ENCODE assay signal across 25 cellular contexts in genomic region chr11:65623852-65624616, GRCh38. TPM values are rescaled to one million over a fixed set of nuclear protein-coding genes. Genes with fewer than 3 reads are reported as not detected.
"Had no signal": no experiment of that assay in that cellular context is flagged by ENCODE, and none has a peak within 500 bp of the region (broad histone marks: within the 10 kb centered on the region; RNA-seq: fewer than 3 reads in every experiment).

No MANE protein-coding gene starts in this region.

- H3K27me3 ChIP-seq: esophagus muscularis mucosa, hepatocyte, sigmoid colon had no signal

- H2AFZ ChIP-seq: hepatocyte had no signal

- H3K27ac ChIP-seq: esophagus muscularis mucosa, hepatocyte, sigmoid colon, WERI-Rb-1 had no signal

- H3K9me3 Mint-ChIP-seq: activated CD4-positive, alpha-beta T cell treated with anti-CD3 and anti-CD28 coated beads, Interleukin-2, amount 10 ng/mL, durations not matched to agents 7 days and 5 days; activated CD8-positive, alpha-beta T cell treated with anti-CD3 and anti-CD28 coated beads for 36 hours; activated naive CD4-positive, alpha-beta T cell treated with anti-CD3 and anti-CD28 coated beads, Interleukin-2, amount 50 U/mL, for 72 hours; effector memory CD8-positive, alpha-beta T cell; immature natural killer cell; naive thymus-derived CD4-positive, alpha-beta T cell; neural crest cell; T-cell; T-helper 2 cell treated with Interferon-gamma antibody and Interleukin-4, amounts not matched to agents 5 μg/mL and 100 μg/mL, for 36 hours had no signal

- H3K9me3 ChIP-seq: esophagus muscularis mucosa, sigmoid colon had no signal

- H3K4me3 ChIP-seq: esophagus muscularis mucosa, hepatocyte, sigmoid colon, smooth muscle cell had no signal

- H3K4me1 Mint-ChIP-seq: neural crest cell had no signal

- ATAC-seq: activated CD8-positive, alpha-beta memory T cell treated with anti-CD3 and anti-CD28 coated beads, Interleukin-2, amount 10 ng/mL, durations not matched to agents 7 days and 5 days; activated CD8-positive, alpha-beta T cell treated with anti-CD3 and anti-CD28 coated beads for 36 hours; activated naive CD4-positive, alpha-beta T cell treated with anti-CD3 and anti-CD28 coated beads, Interleukin-2, amount 50 U/mL, for 72 hours; effector memory CD8-positive, alpha-beta T cell; left lobe of liver; naive thymus-derived CD4-positive, alpha-beta T cell; T-cell had no signal

- H3K4me3 Mint-ChIP-seq: activated CD4-positive, alpha-beta T cell treated with anti-CD3 and anti-CD28 coated beads, Interleukin-2, amount 10 ng/mL, durations not matched to agents 7 days and 5 days; activated CD8-positive, alpha-beta memory T cell treated with anti-CD3 and anti-CD28 coated beads, Interleukin-2, amount 10 ng/mL, durations not matched to agents 7 days and 5 days; activated CD8-positive, alpha-beta T cell treated with anti-CD3 and anti-CD28 coated beads for 36 hours; effector memory CD8-positive, alpha-beta T cell; immature natural killer cell; naive thymus-derived CD4-positive, alpha-beta T cell; neural crest cell; T-cell; T-helper 2 cell treated with Interferon-gamma antibody and Interleukin-4, amounts not matched to agents 5 μg/mL and 100 μg/mL, for 36 hours had no signal

- H3K27ac Mint-ChIP-seq: activated CD4-positive, alpha-beta T cell treated with anti-CD3 and anti-CD28 coated beads, Interleukin-2, amount 10 ng/mL, durations not matched to agents 7 days and 5 days; activated CD8-positive, alpha-beta T cell treated with anti-CD3 and anti-CD28 coated beads for 36 hours; activated naive CD4-positive, alpha-beta T cell treated with anti-CD3 and anti-CD28 coated beads, Interleukin-2, amount 50 U/mL, for 72 hours; naive thymus-derived CD4-positive, alpha-beta T cell; T-cell; T-helper 2 cell treated with Interferon-gamma antibody and Interleukin-4, amounts not matched to agents 5 μg/mL and 100 μg/mL, for 36 hours had no signal

- H3K4me2 ChIP-seq: hepatocyte, smooth muscle cell had no signal

- DNase-seq: activated CD4-positive, alpha-beta T cell treated with anti-CD3 and anti-CD28 coated beads, Interleukin-2, amount 10 ng/mL, durations not matched to agents 7 days and 5 days; activated CD4-positive, CD25-positive, alpha-beta regulatory T cell treated with anti-CD3 and anti-CD28 coated beads, Interleukin-2, amount 50 U/mL, for 72 hours; activated CD8-positive, alpha-beta memory T cell treated with anti-CD3 and anti-CD28 coated beads, Interleukin-2, amount 10 ng/mL, durations not matched to agents 7 days and 5 days; activated CD8-positive, alpha-beta T cell treated with anti-CD3 and anti-CD28 coated beads for 36 hours; activated T-cell treated with anti-CD3 and anti-CD28 coated beads for 4 hours; central memory CD4-positive, alpha-beta T cell; effector memory CD8-positive, alpha-beta T cell; glutamatergic neuron; immature natural killer cell; naive thymus-derived CD4-positive, alpha-beta T cell; posterior cingulate gyrus; sigmoid colon; stimulated activated CD4-positive, alpha-beta T cell treated with anti-CD3 and anti-CD28 coated beads, Interleukin-15, amount 100 ng/mL, for 24 hours; stimulated activated naive CD4-positive, alpha-beta T cell; T-cell; WERI-Rb-1 had no signal

- H3K27me3 Mint-ChIP-seq: activated CD4-positive, alpha-beta T cell treated with anti-CD3 and anti-CD28 coated beads, Interleukin-2, amount 10 ng/mL, durations not matched to agents 7 days and 5 days; activated CD8-positive, alpha-beta memory T cell treated with anti-CD3 and anti-CD28 coated beads, Interleukin-2, amount 10 ng/mL, durations not matched to agents 7 days and 5 days; activated CD8-positive, alpha-beta T cell treated with anti-CD3 and anti-CD28 coated beads for 36 hours; effector memory CD8-positive, alpha-beta T cell; naive thymus-derived CD4-positive, alpha-beta T cell; T-cell had no signal

RNA-seq across cellular contexts. Expression of gene KCNK7, which starts 28.4 kb away (rescaled TPM):
- total RNA-seq: frontal cortex, hepatocyte, kidney epithelial cell, left lobe of liver, smooth muscle cell had no signal
- polyA plus RNA-seq: immature natural killer cell, smooth muscle cell had no signal
